Comparison of ENCODE assay signal across 18 cellular contexts in the genomic region with DNA sequence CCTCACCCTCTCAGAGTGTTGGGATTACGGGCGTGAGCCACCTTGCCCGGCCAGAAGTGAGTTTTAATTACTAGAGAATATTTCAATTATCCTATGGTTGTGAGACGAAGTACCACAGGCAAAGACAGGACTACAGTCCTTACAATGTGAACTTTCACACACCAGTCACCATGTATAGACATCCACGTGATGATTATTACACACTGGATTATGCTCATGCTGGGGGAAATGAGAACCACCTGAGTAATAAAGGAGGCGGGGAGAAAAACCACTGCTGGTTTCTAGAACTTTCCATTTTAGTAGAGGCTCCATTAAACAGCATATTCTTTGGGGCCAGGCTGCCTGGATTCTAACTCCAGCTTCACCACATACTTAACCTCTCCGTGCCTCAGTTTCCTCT. TPM values are rescaled to one million over a fixed set of nuclear protein-coding genes. Genes with fewer than 3 reads are reported as not detected.
A peak's percentile ranks its signal among the peaks of the same experiment; 100 is the strongest.
DNase-seq lines count a peak whose midpoint lies in the region; ATAC-seq and TF ChIP-seq lines count a peak whose summit lies in the region.
"Had no signal": no experiment of that assay in that cellular context is flagged by ENCODE, and none has a peak within 500 bp of the region (broad histone marks: within the 10 kb centered on the region; RNA-seq: fewer than 3 reads in every experiment).

No MANE protein-coding gene starts in this region.

- H3K27me3 Mint-ChIP-seq in activated T-cell treated with anti-CD3 and anti-CD28 coated beads, Interleukin-2, amount 50 U/mL, for 72 hours (ENCODE audit: low read depth) = no peaks in the 10 kb centered on the region
- H3K27me3 Mint-ChIP-seq in activated naive CD4-positive, alpha-beta T cell treated with anti-CD3 and anti-CD28 coated beads for 36 hours (ENCODE audit: low read depth) = no peaks in the 10 kb centered on the region

- H3K4me1 ChIP-seq in PC-3 (ENCODE audit: insufficient read depth, low read length) = no peaks in the 10 kb centered on the region
- H3K4me1 ChIP-seq: A549 had no signal

- no peaks in the 10 kb centered on the region for H3K9me2 ChIP-seq in PC-3 (replicated peaks; ENCODE audit: low read length)

- intact Hi-C loops in PC-3 (cut with micrococcal nuclease) = loop anchor here (5.0 kb wide), 3 partner anchors 44 to 294 kb away; no protein-coding TSS in a partner anchor
- intact Hi-C loops in activated naive CD4-positive, alpha-beta T cell treated with anti-CD3 and anti-CD28 coated beads for 36 hours (cut with micrococcal nuclease) = loop anchor here (5.0 to 10.0 kb wide), 2 partner anchors 417 to 794 kb away; no protein-coding TSS in a partner anchor

- CTCF ChIA-PET in PC-3 (lab: Charles Lee) = no interaction called here
- CTCF ChIA-PET in activated naive CD4-positive, alpha-beta T cell treated with anti-CD3 and anti-CD28 coated beads for 36 hours (lab: Charles Lee) = interaction anchor here (4.2 kb wide), 1 partner anchor 297 kb away, joined by 65 read pairs; a partner anchor contains a TSS

- H3K36me3 Mint-ChIP-seq in activated T-cell treated with anti-CD3 and anti-CD28 coated beads, Interleukin-2, amount 50 U/mL, for 72 hours (ENCODE audit: insufficient read depth in 2 of 2) = peaks cover 0 to under 1% of the 10 kb centered on the region in 2 donors
- peaks cover 5% of the 10 kb centered on the region for H3K36me3 Mint-ChIP-seq in activated naive CD4-positive, alpha-beta T cell treated with anti-CD3 and anti-CD28 coated beads for 36 hours (ENCODE audit: low read depth)

- BruUV-seq in PC-3 (replicated peaks; lab: Mats Ljungman, UMichigan) = no TSS peak

- no peaks in the 10 kb centered on the region for H3K9me3 ChIP-seq in PC-3 (ENCODE audit: low read length)
- H3K9me3 ChIP-seq: A549 had no signal

- POLR2A ChIA-PET in PC-3 (lab: Charles Lee; ENCODE audit: unreplicated experiment) = no interaction called here

- H3K4me2 ChIP-seq in PC-3 (ENCODE audit: low read length) = no peak overlapping the region
- H3K4me2 ChIP-seq: A549, GM23338, PC-9 had no signal

- DNase-seq in activated T-cell treated with anti-CD3 and anti-CD28 coated beads, Interleukin-2, amount 50 U/mL, for 72 hours = peak in 1 of 2 donors; percentile 23
- no peak for DNase-seq in activated T-cell treated with anti-CD3 and anti-CD28 coated beads, Interleukin-2, amount 50 U/mL, for 48 hours
- peak; percentile 13 for DNase-seq in GM12864 (ENCODE audit: low read depth)
- peak; percentile 16 for DNase-seq in PC-3
- peak; percentile 27 for DNase-seq in fibroblast of mammary gland (ENCODE audit: low read depth)
- no peak for DNase-seq in dermis blood vessel endothelial cell
- DNase-seq in activated naive CD4-positive, alpha-beta T cell treated with anti-CD3 and anti-CD28 coated beads for 36 hours = no peak
- DNase-seq: DMS79, HCEC 1CT, NCI-H1694 treated with DMSO at 0.1 percent for 48 hours, NCI-H2107, NCI-H510A, NCI-H774, PC-9 had no signal

- H3K4me3 Mint-ChIP-seq in activated T-cell treated with anti-CD3 and anti-CD28 coated beads, Interleukin-2, amount 50 U/mL, for 72 hours = no peak overlapping the region
- no peak overlapping the region for H3K4me3 Mint-ChIP-seq in activated naive CD4-positive, alpha-beta T cell treated with anti-CD3 and anti-CD28 coated beads for 36 hours
- H3K4me3 Mint-ChIP-seq: GM23338 had no signal

- no peak overlapping the region for H2AFZ ChIP-seq in PC-3 (ENCODE audit: low read length)
- H2AFZ ChIP-seq: GM23338, PC-9 had no signal

- H3K4me3 ChIP-seq in GM12864 (ENCODE audit: low read depth, low read length) (no peak overlapping the region), PC-3 (ENCODE audit: low read length) (no peak overlapping the region), fibroblast of mammary gland (ENCODE audit: control insufficient read depth, low read depth, low read length) (no peak overlapping the region)
- H3K4me3 ChIP-seq: A549, GM23338, PC-9 had no signal

- no peaks in the 10 kb centered on the region for H3K36me3 ChIP-seq in PC-3 (ENCODE audit: low read depth, low read length)

- no peaks in the 10 kb centered on the region for H4K20me1 ChIP-seq in PC-3 (ENCODE audit: low read length)

- H3F3A ChIP-seq in PC-3 (ENCODE audit: low read length, unreplicated experiment) = no peaks in the 10 kb centered on the region

- H3K9ac ChIP-seq in PC-3 (ENCODE audit: low read length) = no peak overlapping the region

- H3K79me2 ChIP-seq in PC-3 (ENCODE audit: low read length) = no peaks in the 10 kb centered on the region

- no peak overlapping the region for H3K27ac Mint-ChIP-seq in activated T-cell treated with anti-CD3 and anti-CD28 coated beads, Interleukin-2, amount 50 U/mL, for 72 hours
- H3K27ac Mint-ChIP-seq in activated naive CD4-positive, alpha-beta T cell treated with anti-CD3 and anti-CD28 coated beads for 36 hours = no peak overlapping the region
- H3K27ac Mint-ChIP-seq: GM23338 had no signal

- peaks cover 29% of the 10 kb centered on the region for H3K4me1 Mint-ChIP-seq in activated T-cell treated with anti-CD3 and anti-CD28 coated beads, Interleukin-2, amount 50 U/mL, for 72 hours (ENCODE audit: low read depth)
- H3K4me1 Mint-ChIP-seq in activated naive CD4-positive, alpha-beta T cell treated with anti-CD3 and anti-CD28 coated beads for 36 hours (ENCODE audit: low read depth) = peaks cover 9% of the 10 kb centered on the region

- ATAC-seq in activated T-cell treated with anti-CD3 and anti-CD28 coated beads, Interleukin-2, amount 50 U/mL, for 72 hours (replicated peaks in 1 of 2) = peak; percentile 75 to 79
- ATAC-seq in PC-3 (peak; percentile 31; the same call in 1 of the 2 replicates), HG03095 (IDR thresholded peaks at IDR 0.05; ENCODE audit: unreplicated experiment) (no peak)
- ATAC-seq: A549, GM23338 had no signal

- no peak for TF ChIP-seq CTCF in GM12864 (IDR thresholded peaks at IDR 0.05; ENCODE audit: low read depth, low read length, missing control alignments)
- no peak for TF ChIP-seq CTCF in PC-3 (conservative IDR thresholded peaks at IDR 0.05; ENCODE audit: low read depth, low read length)
- TF ChIP-seq CTCF in fibroblast of mammary gland (conservative IDR thresholded peaks at IDR 0.05; ENCODE audit: control insufficient read depth, insufficient read depth, low read depth, low read length) = no peak

- no peak overlapping the region for H3K27ac ChIP-seq in PC-3 (ENCODE audit: low read length)
- H3K27ac ChIP-seq: A549, C4-2B, PC-9 had no signal

- no peaks in the 10 kb centered on the region for H3K27me3 ChIP-seq in PC-3 (ENCODE audit: low read length)

- peaks cover 0 to 3% of the 10 kb centered on the region in 2 donors for H3K9me3 Mint-ChIP-seq in activated T-cell treated with anti-CD3 and anti-CD28 coated beads, Interleukin-2, amount 50 U/mL, for 72 hours
- H3K9me3 Mint-ChIP-seq in activated naive CD4-positive, alpha-beta T cell treated with anti-CD3 and anti-CD28 coated beads for 36 hours = peaks cover 3% of the 10 kb centered on the region

RNA-seq across cellular contexts. Expression of a gene that starts 42.5 kb away (rescaled TPM):
- 1 to 10 TPM in 1 of 2 donors, under 1 TPM in 1; 0.70 to 1.4 TPM for total RNA-seq in activated T-cell treated with anti-CD3 and anti-CD28 coated beads, Interleukin-2, amount 50 U/mL, for 72 hours
- total RNA-seq in PC-3 (2014; rRNA removed) (7.1 and 8.7 TPM in 2 replicates), dermis blood vessel endothelial cell (0.51 and 1.9 TPM in 2 replicates)
- total RNA-seq in activated naive CD4-positive, alpha-beta T cell treated with anti-CD3 and anti-CD28 coated beads for 36 hours = 1 to 10 TPM; 1.5 to 2.6 TPM

Comparison
In these comparisons a context has a peak if more than half of its experiments do, and no peak if none do; other contexts are left out.
1. DNase-seq: peak in GM12864 (single experiment), PC-3 (single experiment) and fibroblast of mammary gland (single experiment); none in activated T-cell treated with anti-CD3 and anti-CD28 coated beads, Interleukin-2, amount 50 U/mL, for 48 hours (0 of 2), dermis blood vessel endothelial cell (single experiment) and activated naive CD4-positive, alpha-beta T cell treated with anti-CD3 and anti-CD28 coated beads for 36 hours (single experiment).